In genomic region chr4:87555751-87556619, GRCh38 we compare ENCODE assay signal across 1 cellular context.
TF ChIP-seq lines count a peak whose summit lies in the region.

No MANE protein-coding gene starts in this region.

TF ChIP-seq in H1, 55 proteins besides CTCF, POLR2A, EP300 and RAD21 (continued from another document):
- TF ChIP-seq CHD7 (IDR thresholded peaks at IDR 0.05; ENCODE audit: insufficient replicate concordance, low read length) (no peak), TAF1 (IDR thresholded peaks at IDR 0.05; ENCODE audit: low read depth, low read length) (no peak), EZH2 (IDR thresholded peaks at IDR 0.05; ENCODE audit: low read depth, low read length, severe bottlenecking) (no peak), CHD1 (IDR thresholded peaks at IDR 0.05; ENCODE audit: low read depth, low read length) (no peak), JUND (IDR thresholded peaks at IDR 0.05; ENCODE audit: low read length) (no peak), SP2 (IDR thresholded peaks at IDR 0.05; ENCODE audit: low read length) (no peak), RBBP5 (IDR thresholded peaks at IDR 0.05; ENCODE audit: borderline replicate concordance, low read depth, low read length) (no peak), BRCA1 (IDR thresholded peaks at IDR 0.05; ENCODE audit: low read depth, low read length) (no peak), RXRA (IDR thresholded peaks at IDR 0.05; ENCODE audit: insufficient read depth, low read depth, low read length) (no peak), NRF1 (IDR thresholded peaks at IDR 0.05; ENCODE audit: low read depth, low read length) (no peak), HDAC2 (IDR thresholded peaks at IDR 0.05; ENCODE audit: borderline replicate concordance in 1 of 2, low read depth in 2 of 2, low read length in 2 of 2) (no peak), SAP30 (IDR thresholded peaks at IDR 0.05; ENCODE audit: insufficient read depth, insufficient replicate concordance, low read length) (no peak), BACH1 (IDR thresholded peaks at IDR 0.05; ENCODE audit: low read length) (no peak), POLR2AphosphoS5 (IDR thresholded peaks at IDR 0.05; ENCODE audit: low read depth, low read length) (no peak), SP1 (IDR thresholded peaks at IDR 0.05; ENCODE audit: low read depth, low read length) (no peak)
